8 cellular contexts compared by ENCODE assay signal in the genomic region with DNA sequence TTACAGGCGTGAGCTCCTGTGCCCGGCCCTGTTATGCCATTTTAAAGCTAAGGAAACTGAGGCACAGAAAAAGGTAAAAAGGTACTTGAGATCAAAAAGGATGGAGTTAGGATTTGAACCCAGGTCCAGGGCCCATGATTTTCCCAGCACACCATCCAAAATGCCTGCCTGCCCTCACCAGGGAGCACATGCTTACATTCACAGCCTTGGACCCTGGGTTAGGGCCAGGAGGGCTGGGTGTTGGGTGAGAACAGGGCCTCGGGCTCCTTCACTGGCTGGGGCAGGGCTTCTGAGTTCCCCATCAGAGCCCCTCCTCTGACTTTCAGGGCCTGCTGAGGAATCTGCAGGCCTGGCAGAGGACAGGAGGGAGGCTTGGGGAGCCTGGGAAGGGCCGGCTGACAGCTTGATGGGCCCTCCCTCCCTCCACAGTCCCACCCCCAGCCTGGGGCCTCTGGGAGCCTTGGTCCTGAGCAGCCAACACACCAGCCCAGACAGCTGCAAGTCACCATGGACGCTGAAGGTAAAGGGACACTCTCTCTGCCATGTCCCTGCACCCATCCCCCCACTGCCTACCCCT. TPM values are rescaled to one million over a fixed set of nuclear protein-coding genes. Genes with fewer than 3 reads are reported as not detected.
A peak's percentile ranks its signal among the peaks of the same experiment; 100 is the strongest.
DNase-seq lines count a peak whose midpoint lies in the region; ATAC-seq and TF ChIP-seq lines count a peak whose summit lies in the region.

A gene (plus strand): TSS at position 490 of the 577 bp plus-strand sequence. CDS start 18 bp downstream, at position 508.

- TF ChIP-seq EP300 in sigmoid colon (IDR thresholded peaks at IDR 0.05): no peak

- TF ChIP-seq POLR2A in sigmoid colon (IDR thresholded peaks at IDR 0.05): no peak

- H3K4me1 ChIP-seq in iPS DF 6.9 (ENCODE audit: control insufficient read depth, insufficient read depth, low read length): peaks cover 1% of the 10 kb centered on the region
- H3K4me1 ChIP-seq in sigmoid colon: peaks cover 0 to 24% (median 17%) of the 10 kb centered on the region in 4 donors

- ATAC-seq in HG02970 (IDR thresholded peaks at IDR 0.05; ENCODE audit: low FRiP score, unreplicated experiment) (no peak), GM21717 (IDR thresholded peaks at IDR 0.05; ENCODE audit: unreplicated experiment) (no peak)

- H3K4me3 ChIP-seq in iPS DF 6.9 (ENCODE audit: low read length) (peak within 1 kb of the TSS; percentile 46; the same call in 1 of the 2 replicates), sigmoid colon (peak within 1 kb of the TSS; percentile 12 to 36 (median 28))

- WGBS in iPS DF 6.9 (ENCODE audit: insufficient coverage, insufficient read length): no CpG with 5 or more reads among the region's 5 CpGs
- 40 to 56% methylated on average over 5 of the region's 5 CpGs for WGBS in sigmoid colon, 2 donors

- no peaks in the 10 kb centered on the region for H3K9me3 ChIP-seq in iPS DF 6.9 (ENCODE audit: control insufficient read depth, insufficient read depth, low read length)
- H3K9me3 ChIP-seq in sigmoid colon: no peaks in the 10 kb centered on the region

- DNase-seq in GM03348 (ENCODE audit: low spot score): peak; percentile 42
- DNase-seq in Kasumi-1 (lab: John Stamatoyannopoulos, UW): peak; percentile 48 to 55
- no peak for DNase-seq in iPS DF 6.9 (ENCODE audit: low read depth, low spot score)
- peak; percentile 75 for DNase-seq in sigmoid colon
- DNase-seq in activated CD4-positive, alpha-beta T cell treated with anti-CD3 and anti-CD28 coated beads, Interleukin-2, amount 50 U/mL, for 4 hours: no peak

- intact Hi-C loops in sigmoid colon (cut with DNase I): no loop called here

- no peaks in the 10 kb centered on the region for H3K27me3 ChIP-seq in iPS DF 6.9 (ENCODE audit: control insufficient read depth, insufficient read depth, low read length)
- H3K27me3 ChIP-seq in sigmoid colon: no peaks in the 10 kb centered on the region

- H3K36me3 ChIP-seq in iPS DF 6.9 (ENCODE audit: control insufficient read depth, insufficient read depth, low read length) (no peaks in the 10 kb centered on the region), sigmoid colon (no peaks in the 10 kb centered on the region)

- no peak for TF ChIP-seq CTCF in sigmoid colon (IDR thresholded peaks at IDR 0.05)

- H3K27ac ChIP-seq in angular gyrus (ENCODE audit: low read depth, low read length): peak within 1 kb of the TSS; percentile 58
- no peak within 1 kb of the TSS for H3K27ac ChIP-seq in iPS DF 6.9 (ENCODE audit: low read length)
- peak within 1 kb of the TSS in 3 of 4 donors; percentile 37 to 61 (median 54) for H3K27ac ChIP-seq in sigmoid colon

RNA-seq across cellular contexts. Expression of the gene that starts here (rescaled TPM):
- 10 to 100 TPM in 2 of 4 donors, 1 to 10 TPM in 2; 4.3 to 11.1 (median 7.4) TPM for total RNA-seq in sigmoid colon
- 10 to 100 TPM; 22.2 to 40.5 (median 34.7) TPM for polyA plus RNA-seq in sigmoid colon

Comparison
In these comparisons a context has a peak if more than half of its experiments do, and no peak if none do; other contexts are left out.
1. DNase-seq: peak in GM03348 (single experiment), Kasumi-1 (2 of 2) and sigmoid colon (single experiment); none in iPS DF 6.9 (single experiment) and activated CD4-positive, alpha-beta T cell treated with anti-CD3 and anti-CD28 coated beads, Interleukin-2, amount 50 U/mL, for 4 hours (0 of 2).